In the genomic region with DNA sequence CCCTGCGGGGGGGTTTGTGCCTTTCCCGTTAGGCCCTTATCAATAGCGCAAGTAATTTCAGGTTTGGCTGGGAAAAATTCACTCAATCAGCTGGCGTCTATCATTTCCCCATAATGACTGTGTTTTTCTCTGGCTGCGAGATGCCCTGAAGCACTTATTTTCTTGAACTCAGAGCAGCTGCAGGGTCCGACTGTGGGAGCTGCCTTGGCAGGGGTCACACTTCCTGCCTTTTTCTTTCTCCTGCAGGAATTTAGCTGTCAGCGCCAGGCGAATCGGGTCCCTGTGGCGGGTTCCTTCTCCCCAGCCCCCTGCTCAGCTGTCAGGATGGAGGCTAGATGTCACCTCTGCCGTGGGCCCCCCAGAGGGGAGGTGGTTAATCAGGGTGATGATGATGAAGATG, we compare ENCODE assay signal across 16 cellular contexts.
A peak's percentile ranks its signal among the peaks of the same experiment; 100 is the strongest.
DNase-seq lines count a peak whose midpoint lies in the region; ATAC-seq and TF ChIP-seq lines count a peak whose summit lies in the region.
"Had no signal": no experiment of that assay in that cellular context is flagged by ENCODE, and none has a peak within 500 bp of the region (broad histone marks: within the 10 kb centered on the region; RNA-seq: fewer than 3 reads in every experiment).

No MANE protein-coding gene starts in this region.

- DNase-seq in GM23248 (no peak), NCI-H2227 treated with DMSO at 0.1 percent for 48 hours (lab: John Stamatoyannopoulos, UW) (peak; percentile 90), posterior vena cava (ENCODE audit: low spot score) (peak; percentile 60), DMS153 treated with DMSO at 0.1 percent for 48 hours (lab: John Stamatoyannopoulos, UW; ENCODE audit: unreplicated experiment) (no peak), middle frontal gyrus (ENCODE audit: extremely low spot score, low spot score) (no peak)
- DNase-seq: CD4-positive, CD25-positive, alpha-beta regulatory T cell; DMS79 treated with DMSO at 0.1 percent for 48 hours; KBM-7; NCI-H2029; T-helper 1 cell had no signal

- H4K20me1 ChIP-seq in GM23248 (ENCODE audit: insufficient read depth) = no peaks in the 10 kb centered on the region

- H3K9me3 ChIP-seq in GM23248 (ENCODE audit: low read depth) = no peaks in the 10 kb centered on the region

- H3K4me3 ChIP-seq in GM23248 (no peak overlapping the region), WI38 (ENCODE audit: low read depth, low read length) (peak overlapping the region; percentile 12; the same call in 1 of the 2 replicates)
- H3K4me3 ChIP-seq: GM23338, SK-N-MC had no signal

- H3F3A ChIP-seq in GM23248 (ENCODE audit: insufficient read depth) = no peaks in the 10 kb centered on the region

- in situ Hi-C loops in GM23248 (cut with MboI) = no loop called here

- ATAC-seq in GM21576 (IDR thresholded peaks at IDR 0.05; ENCODE audit: unreplicated experiment) = no peak
- ATAC-seq: GM23338, Panc1, Right ventricle myocardium inferior had no signal

- no peak overlapping the region for H2AFZ ChIP-seq in GM23248
- H2AFZ ChIP-seq: GM23338 had no signal

- H3K36me3 ChIP-seq in GM23248 (ENCODE audit: low read depth) = no peaks in the 10 kb centered on the region

- H3K9me2 ChIP-seq in GM23248 (ENCODE audit: insufficient read depth) = no peaks in the 10 kb centered on the region

- WGBS in GM23248 (ENCODE audit: low coverage in 1 of 2, low lambda C conversion rate in 2 of 2, missing lambda C conversion rate in 2 of 2), 2 experiments = 86 to 89% methylated on average over 10 to 11 of the region's 11 CpGs

- no peaks in the 10 kb centered on the region for H3K27me3 ChIP-seq in GM23248 (replicated peaks; ENCODE audit: insufficient read depth)

- peak overlapping the region; percentile 56 for H3K4me2 ChIP-seq in GM23248 (ENCODE audit: unreplicated experiment)
- H3K4me2 ChIP-seq: GM23338 had no signal

- H3K79me2 ChIP-seq in GM23248 (ENCODE audit: insufficient read depth) = no peaks in the 10 kb centered on the region

- H3K9ac ChIP-seq in GM23248 = no peak overlapping the region

- intact Hi-C loops in posterior vena cava (cut with DNase I) = no loop called here

- no peak overlapping the region for H3K27ac ChIP-seq in GM23248
- H3K27ac ChIP-seq: SK-N-MC had no signal

- H3K4me1 ChIP-seq in GM23248 (ENCODE audit: insufficient read depth) = 0 out of 2 replicates have a peak, but pooled peaks cover 11% of the 10 kb centered on the region

- TF ChIP-seq CTCF in WI38 (IDR thresholded peaks at IDR 0.05; ENCODE audit: low read depth, low read length) = no peak

Comparison
In these comparisons a context has a peak if more than half of its experiments do, and no peak if none do; other contexts are left out.
1. DNase-seq: peak in NCI-H2227 treated with DMSO at 0.1 percent for 48 hours (single experiment) and posterior vena cava (single experiment); none in GM23248 (single experiment), DMS153 treated with DMSO at 0.1 percent for 48 hours (single experiment) and middle frontal gyrus (single experiment).